ENCODE assay signal across 7 cellular contexts in the genomic region with DNA sequence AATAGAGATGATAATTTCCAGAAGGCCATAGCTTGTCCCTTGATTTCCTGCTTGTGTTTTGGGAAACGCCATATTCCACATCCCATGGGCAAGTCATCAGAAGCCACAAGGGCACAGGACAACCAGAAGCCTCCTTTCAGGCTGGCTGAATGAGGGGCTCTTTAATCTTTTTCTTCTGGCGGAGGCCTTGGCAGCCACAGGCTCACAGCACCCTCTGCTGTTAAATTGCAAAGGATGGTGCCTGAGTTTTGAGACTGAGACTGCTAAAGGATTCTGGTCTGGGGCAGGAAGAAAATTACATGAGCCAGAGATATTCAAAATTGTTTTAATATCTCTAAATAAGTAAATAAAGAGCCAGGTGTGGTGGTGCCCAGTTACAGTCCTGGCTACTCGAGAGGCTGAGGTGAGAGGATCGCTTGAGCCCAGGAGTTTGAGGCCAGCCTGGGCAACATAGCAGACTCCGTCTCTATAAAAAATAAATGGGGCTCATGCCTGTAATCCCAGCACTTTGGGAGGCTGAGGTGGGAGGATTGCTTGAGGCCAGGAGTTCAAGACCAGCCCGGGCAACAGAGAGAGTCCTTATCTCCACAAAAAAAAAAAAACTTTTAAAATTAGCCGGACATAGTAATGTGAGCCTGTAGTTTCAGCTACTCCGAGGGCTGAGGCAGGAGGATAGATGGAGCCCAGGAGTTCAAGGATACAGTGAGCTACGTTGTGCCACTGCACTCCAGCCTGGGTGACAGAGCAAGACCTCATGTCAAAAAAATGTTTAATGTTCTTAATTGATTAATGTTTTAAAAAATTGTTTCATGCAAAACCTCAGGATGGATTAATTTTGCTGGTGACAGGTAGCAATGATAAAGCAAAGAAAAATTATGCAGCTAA. TPM values are rescaled to one million over a fixed set of nuclear protein-coding genes. Genes with fewer than 3 reads are reported as not detected.
DNase-seq lines count a peak whose midpoint lies in the region; ATAC-seq and TF ChIP-seq lines count a peak whose summit lies in the region.

No MANE protein-coding gene starts in this region.

- no peak for TF ChIP-seq POLR2A in stomach (IDR thresholded peaks at IDR 0.05)

- H3K4me1 ChIP-seq in Karpas-422 (ENCODE audit: low read length), result 0 out of 2 replicates have a peak, but pooled peaks cover 3% of the 10 kb centered on the region
- H3K4me1 ChIP-seq in RWPE2 (ENCODE audit: insufficient read depth, poor library complexity, severe bottlenecking), result no peaks in the 10 kb centered on the region
- H3K4me1 ChIP-seq in mammary epithelial cell (ENCODE audit: insufficient read depth, low read length), result no peaks in the 10 kb centered on the region
- H3K4me1 ChIP-seq in stomach, result peaks cover 0 to 7% (median 0%) of the 10 kb centered on the region in 4 donors

- TF ChIP-seq CTCF in RWPE2 (IDR thresholded peaks at IDR 0.05; ENCODE audit: poor library complexity, severe bottlenecking), result peak; percentile 82
- TF ChIP-seq CTCF in mammary epithelial cell (conservative IDR thresholded peaks at IDR 0.05 in 1 of 2, IDR thresholded peaks at IDR 0.05 in 1 of 2; ENCODE audit: extremely low read depth in 1 of 2, insufficient read depth in 1 of 2, low read depth in 1 of 2, low read length in 2 of 2), result peak; percentile 25 to 62
- peak in 5 of 7 experiments; percentile 23 to 60 (median 42) for TF ChIP-seq CTCF in stomach (IDR thresholded peaks at IDR 0.05)

- CTCF ChIA-PET in mammary epithelial cell (lab: Charles Lee; ENCODE audit: low non-redundant PET), result interaction anchor here (0.8 kb wide), 1 partner anchor 54 kb away, joined by 10 read pairs; no protein-coding TSS in a partner anchor

- H3K9ac ChIP-seq in Karpas-422 (ENCODE audit: low read length), result no peak overlapping the region
- H3K9ac ChIP-seq in mammary epithelial cell (ENCODE audit: insufficient read depth, low read length), result no peak overlapping the region

- DNase-seq in ELR (ENCODE audit: low read depth) (peak; percentile 82), Karpas-422 (peak; percentile 81), RWPE2 (ENCODE audit: low spot score) (no peak), mammary epithelial cell (peak; percentile 25), kidney tubule cell (ENCODE audit: low spot score) (peak; percentile 63), stomach (no peak)

- H3K36me3 ChIP-seq in Karpas-422 (ENCODE audit: insufficient read depth, low read length) (no peaks in the 10 kb centered on the region), RWPE2 (ENCODE audit: low read depth) (no peaks in the 10 kb centered on the region), mammary epithelial cell (ENCODE audit: insufficient read depth, low read length) (no peaks in the 10 kb centered on the region), stomach (no peaks in the 10 kb centered on the region)

- intact Hi-C loops in mammary epithelial cell (cut with micrococcal nuclease) (loop anchor here (1.0 to 2.0 kb wide), 5 partner anchors 95 to 360 kb away; no protein-coding TSS in a partner anchor), stomach (cut with DNase I; ENCODE audit: low total_unique reads) (no loop called here)

- peak; percentile 70; the same call in 1 of the 3 replicates for ATAC-seq in RWPE2 (ENCODE audit: low read depth)
- ATAC-seq in HG02981 (IDR thresholded peaks at IDR 0.05; ENCODE audit: unreplicated experiment), result no peak

- H3K9me2 ChIP-seq in Karpas-422 (replicated peaks; ENCODE audit: insufficient read depth, low read length), result no peaks in the 10 kb centered on the region

- H3K9me3 ChIP-seq in Karpas-422 (ENCODE audit: low read length) (no peaks in the 10 kb centered on the region), RWPE2 (ENCODE audit: severe bottlenecking) (no peaks in the 10 kb centered on the region), mammary epithelial cell (replicated peaks; ENCODE audit: insufficient read depth, low read length) (no peaks in the 10 kb centered on the region), stomach (no peaks in the 10 kb centered on the region)

- no peak for TF ChIP-seq EP300 in stomach (IDR thresholded peaks at IDR 0.05)

- H2AFZ ChIP-seq in Karpas-422 (ENCODE audit: low read length), result no peak overlapping the region
- H2AFZ ChIP-seq in mammary epithelial cell (ENCODE audit: low read depth, low read length), result no peak overlapping the region

- H3K79me2 ChIP-seq in Karpas-422 (ENCODE audit: low read length) (no peaks in the 10 kb centered on the region), mammary epithelial cell (ENCODE audit: insufficient read depth, low read length) (no peaks in the 10 kb centered on the region)

- no peaks in the 10 kb centered on the region for H4K20me1 ChIP-seq in Karpas-422 (ENCODE audit: insufficient read depth, low read depth, low read length)
- H4K20me1 ChIP-seq in mammary epithelial cell (ENCODE audit: insufficient read depth, low read length), result no peaks in the 10 kb centered on the region

- 57% methylated on average over 8 of the region's 9 CpGs for WGBS in mammary epithelial cell (ENCODE audit: low coverage, missing lambda C conversion rate)
- WGBS in stomach, 5 donors, result 33 to 40% (median 35%) methylated on average over 9 of the region's 9 CpGs

- H3K4me2 ChIP-seq in Karpas-422 (ENCODE audit: low read depth, low read length, poor library complexity, severe bottlenecking) (no peak overlapping the region), mammary epithelial cell (ENCODE audit: insufficient read depth, low read depth, low read length) (no peak overlapping the region)

- in situ Hi-C loops in mammary epithelial cell (cut with MboI; ENCODE audit: low sequenced_read_pairs in 2 of 2), result no loop called here

- H3K4me3 ChIP-seq in Karpas-422 (ENCODE audit: low read length) (no peak overlapping the region), RWPE2 (ENCODE audit: severe bottlenecking) (no peak overlapping the region), mammary epithelial cell (replicated peaks in 1 of 3; ENCODE audit: insufficient read depth in 1 of 3, low read depth in 2 of 3, low read length in 3 of 3) (no peak overlapping the region), stomach (no peak overlapping the region)

- H3K27ac ChIP-seq in Karpas-422 (ENCODE audit: low read length) (no peak overlapping the region), RWPE2 (ENCODE audit: poor library complexity, severe bottlenecking) (no peak overlapping the region), mammary epithelial cell (ENCODE audit: insufficient read depth, low read depth, low read length) (no peak overlapping the region), stomach (no peak overlapping the region)

- H3K27me3 ChIP-seq in Karpas-422 (ENCODE audit: low read length) (no peaks in the 10 kb centered on the region), RWPE2 (ENCODE audit: insufficient read depth, poor library complexity, severe bottlenecking) (no peaks in the 10 kb centered on the region), mammary epithelial cell (ENCODE audit: insufficient read depth, low read length) (no peaks in the 10 kb centered on the region), stomach (no peaks in the 10 kb centered on the region)

- dilution Hi-C loops in mammary epithelial cell (cut with HindIII; ENCODE audit: low sequenced_read_pairs), result no loop called here

- BruUV-seq in mammary epithelial cell (replicated peaks; lab: Mats Ljungman, UMichigan), result no TSS peak

RNA-seq across cellular contexts. Expression of a gene that starts 26.3 kb away (rescaled TPM):
- total RNA-seq in Karpas-422 (2014; rRNA removed; shearing (Covaris generic); ENCODE audit: low replicate concordance), result 17.7 and 38.9 TPM in 2 replicates
- total RNA-seq in mammary epithelial cell, result 10 to 100 TPM; 15.7 to 53.0 TPM
- 37.7 TPM for polyA plus RNA-seq in mammary epithelial cell
- 19.7 TPM for polyA minus RNA-seq in mammary epithelial cell
- total RNA-seq in stomach, result 10 to 100 TPM in 4 of 5 donors, 1 to 10 TPM in 1; 6.4 to 64.0 (median 26.8) TPM
- polyA plus RNA-seq in stomach, result 10 to 100 TPM; 37.7 to 61.2 (median 56.7) TPM

RNA-seq across cellular contexts. Expression of a gene that starts 37.4 kb away (rescaled TPM):
- not detected in 2 replicates for total RNA-seq in Karpas-422 (2014; rRNA removed; shearing (Covaris generic); ENCODE audit: low replicate concordance)
- not detected for total RNA-seq in mammary epithelial cell
- not detected for polyA plus RNA-seq in mammary epithelial cell
- not detected for polyA minus RNA-seq in mammary epithelial cell
- 1 to 10 TPM in 1 of 5 donors, not detected in 4; 4.0 TPM for total RNA-seq in stomach
- not detected for polyA plus RNA-seq in stomach

RNA-seq across cellular contexts. Expression of a gene that starts 41.9 kb away (rescaled TPM):
- total RNA-seq in Karpas-422 (2014; rRNA removed; shearing (Covaris generic); ENCODE audit: low replicate concordance), result 0.11 and 0.45 TPM in 2 replicates
- total RNA-seq in mammary epithelial cell (1 to 10 TPM; 1.6 to 2.3 TPM), stomach (1 to 10 TPM in 3 of 5 donors, not detected in 2; 3.6 to 9.8 (median 8.3) TPM)
- polyA plus RNA-seq in mammary epithelial cell (0.40 TPM), stomach (1 to 10 TPM in 2 of 3 donors, not detected in 1; 1.3 to 2.9 TPM)
- 3.2 TPM for polyA minus RNA-seq in mammary epithelial cell

RNA-seq across cellular contexts. Expression of a gene that starts 42.4 kb away (rescaled TPM):
- total RNA-seq in Karpas-422 (2014; rRNA removed; shearing (Covaris generic); ENCODE audit: low replicate concordance), result 9.2 and 16.6 TPM in 2 replicates
- total RNA-seq in mammary epithelial cell (10 to 100 TPM; 14.5 to 16.2 TPM), stomach (10 to 100 TPM; 12.9 to 51.6 (median 15.2) TPM)
- polyA plus RNA-seq in mammary epithelial cell (12.6 TPM), stomach (1 to 10 TPM; 5.8 to 7.1 (median 6.6) TPM)
- 12.5 TPM for polyA minus RNA-seq in mammary epithelial cell

Comparison
In these comparisons a context has a peak if more than half of its experiments do, and no peak if none do; other contexts are left out.
1. DNase-seq: peak in ELR (single experiment), Karpas-422 (single experiment), mammary epithelial cell (single experiment) and kidney tubule cell (single experiment); none in RWPE2 (single experiment) and stomach (single experiment).
2. Peak in every context shown above with its lines, with median percentiles within 50 percentile points of each other: CTCF ChIP-seq.